Comparison of ENCODE assay signal across 19 cellular contexts in genomic region chr11:656426-656825, GRCh38. TPM values are rescaled to one million over a fixed set of nuclear protein-coding genes. Genes with fewer than 3 reads are reported as not detected.
DNase-seq lines count a peak whose midpoint lies in the region; ATAC-seq and TF ChIP-seq lines count a peak whose summit lies in the region.
"Had no signal": no experiment of that assay in that cellular context is flagged by ENCODE, and none has a peak within 500 bp of the region (broad histone marks: within the 10 kb centered on the region; RNA-seq: fewer than 3 reads in every experiment).

No MANE protein-coding gene starts in this region.

- no peak overlapping the region for H2AFZ ChIP-seq in neuronal stem cell (ENCODE audit: low read length)
- H2AFZ ChIP-seq: GM23248 had no signal

- no CpG with 5 or more reads among the region's 14 CpGs for WGBS in neuronal stem cell (ENCODE audit: extremely low coverage in 2 of 2, insufficient read length in 2 of 2, insufficient replicate concordance in 1 of 2), 2 donors

- no peaks in the 10 kb centered on the region for H3K27me3 ChIP-seq in neuronal stem cell (ENCODE audit: control insufficient read depth in 3 of 3, insufficient read depth in 3 of 3, low read depth in 1 of 3, low read length in 3 of 3)

- DNase-seq in HEK293T (ENCODE audit: extremely low spot score) = peak; percentile 3
- DNase-seq in RWPE1 (ENCODE audit: low spot score) = no peak
- no peak for DNase-seq in neuronal stem cell (ENCODE audit: low spot score)
- no peak for DNase-seq in CD1c-positive myeloid dendritic cell (ENCODE audit: extremely low spot score)
- DNase-seq in hepatic stellate cell (ENCODE audit: low spot score) = no peak
- DNase-seq: C1 segment of cervical spinal cord; Caco-2; CD4-positive, CD25-positive, alpha-beta regulatory T cell; CD8-positive, alpha-beta T cell; DMS153; DND-41; GM23248; H9; HFFc6 had no signal

- no peak for TF ChIP-seq CTCF in 22Rv1 (IDR thresholded peaks at IDR 0.05)
- no peak for TF ChIP-seq CTCF in RWPE1 (conservative IDR thresholded peaks at IDR 0.05; ENCODE audit: low read depth)

- peak overlapping the region; percentile 8 for H3K14ac ChIP-seq in neuronal stem cell (ENCODE audit: low read length)

- no peak overlapping the region for H3K4me3 ChIP-seq in neuronal stem cell (ENCODE audit: low read length in 2 of 2)
- H3K4me3 ChIP-seq: GM23248 had no signal

- no peak overlapping the region for H4K91ac ChIP-seq in neuronal stem cell (ENCODE audit: low read depth, low read length, poor library complexity)

- H3K4ac ChIP-seq in neuronal stem cell (ENCODE audit: low read length) = no peak overlapping the region

- H3K27ac ChIP-seq in 22Rv1 (0 out of 2 replicates have a peak overlapping the region, but pooled peaks have one; percentile 42), RWPE1 (peak overlapping the region; percentile 87; the same call in 1 of the 2 replicates), neuronal stem cell (replicated peaks; ENCODE audit: low read length) (no peak overlapping the region)
- H3K27ac ChIP-seq: GM23248 had no signal

- H2AK5ac ChIP-seq in neuronal stem cell (ENCODE audit: low read depth, low read length) = no peak overlapping the region

- no peak overlapping the region for H2BK5ac ChIP-seq in neuronal stem cell (ENCODE audit: low read length)

- no peaks in the 10 kb centered on the region for H3K4me1 ChIP-seq in neuronal stem cell (ENCODE audit: control insufficient read depth in 2 of 2, insufficient read depth in 1 of 2, low read depth in 1 of 2, low read length in 2 of 2)

- peaks cover 6% of the 10 kb centered on the region for H3K79me1 ChIP-seq in neuronal stem cell (ENCODE audit: low read depth, low read length)

- ATAC-seq in GM19328 (IDR thresholded peaks at IDR 0.05; ENCODE audit: unreplicated experiment) = no peak
- ATAC-seq: CD8-positive, alpha-beta T cell; HCT116 had no signal

- peaks cover 8 to 75% of the 10 kb centered on the region in 2 donors for H3K36me3 ChIP-seq in neuronal stem cell (replicated peaks in 1 of 2; ENCODE audit: control insufficient read depth in 2 of 2, insufficient read depth in 2 of 2, low read length in 2 of 2)

- H3K9ac ChIP-seq in neuronal stem cell (ENCODE audit: low read depth, low read length, poor library complexity) = no peak overlapping the region
- H3K9ac ChIP-seq: GM23248 had no signal

- H2BK12ac ChIP-seq in neuronal stem cell (ENCODE audit: low read length) = no peak overlapping the region

- no peak overlapping the region for H2BK15ac ChIP-seq in neuronal stem cell (ENCODE audit: low read length)

- H3K23ac ChIP-seq in neuronal stem cell (ENCODE audit: low read depth, low read length, poor library complexity) = no peak overlapping the region

- no peak overlapping the region for H3K4me2 ChIP-seq in neuronal stem cell (ENCODE audit: insufficient read depth, low read length, poor library complexity, severe bottlenecking)

- H4K8ac ChIP-seq in neuronal stem cell (ENCODE audit: low read depth, low read length) = no peak overlapping the region

- POLR2A ChIA-PET in HEK293T (lab: Yijun Ruan, JAX) (no interaction called here), RWPE1 (lab: Yijun Ruan, JAX; ENCODE audit: low non-redundant PET) (interaction anchor here (0.7 kb wide), 1 partner anchor 20 kb away, joined by 3 read pairs; no protein-coding TSS in a partner anchor)

- no peak overlapping the region for H2BK120ac ChIP-seq in neuronal stem cell (ENCODE audit: low read depth, low read length)

- CTCF ChIA-PET in HEK293T (lab: Yijun Ruan, JAX) (no interaction called here), RWPE1 (lab: Yijun Ruan, JAX) (no interaction called here)

- no peaks in the 10 kb centered on the region for H3K9me3 ChIP-seq in neuronal stem cell (replicated peaks in 1 of 2; ENCODE audit: control insufficient read depth in 2 of 2, insufficient read depth in 1 of 2, low read depth in 1 of 2, low read length in 2 of 2)
- H3K9me3 ChIP-seq: Caco-2 had no signal

- H3K18ac ChIP-seq in neuronal stem cell (ENCODE audit: low read length) = no peak overlapping the region

TF ChIP-seq in HEK293T, 16 proteins besides CTCF, POLR2A, EP300 and RAD21:
- no peak for TF ChIP-seq PKNOX1 (IDR thresholded peaks at IDR 0.05)
- TF ChIP-seq CTBP1 (IDR thresholded peaks at IDR 0.05; ENCODE audit: borderline replicate concordance) = no peak
- no peak for TF ChIP-seq NFRKB (IDR thresholded peaks at IDR 0.05)
- TF ChIP-seq TARDBP (IDR thresholded peaks at IDR 0.05) = no peak
- no peak for TF ChIP-seq HDGF (IDR thresholded peaks at IDR 0.05; ENCODE audit: borderline replicate concordance)
- no peak for TF ChIP-seq LEF1 (IDR thresholded peaks at IDR 0.05; ENCODE audit: borderline replicate concordance)
- no peak for TF ChIP-seq BHLHE40 (IDR thresholded peaks at IDR 0.05; ENCODE audit: borderline replicate concordance)
- TF ChIP-seq FOXA1 (IDR thresholded peaks at IDR 0.05) = no peak
- no peak for TF ChIP-seq SP1 (IDR thresholded peaks at IDR 0.05)
- no peak for TF ChIP-seq ZNF384 (IDR thresholded peaks at IDR 0.05)
- TF ChIP-seq FOXK2 (IDR thresholded peaks at IDR 0.05) = no peak
- no peak for TF ChIP-seq ELF4 (IDR thresholded peaks at IDR 0.05)
- no peak for TF ChIP-seq L3MBTL2 (conservative IDR thresholded peaks at IDR 0.05)
- TF ChIP-seq SUZ12 (IDR thresholded peaks at IDR 0.05) = no peak
- TF ChIP-seq ARNT (IDR thresholded peaks at IDR 0.05) = no peak
- TF ChIP-seq FOXM1 (IDR thresholded peaks at IDR 0.05; ENCODE audit: borderline replicate concordance) = no peak
TF ChIP-seq in HEK293T: peak in this region for 0.

RNA-seq across cellular contexts. Expression of gene DRD4, which starts 19.4 kb away (rescaled TPM):
- 15.1 TPM for polyA plus RNA-seq in neuronal stem cell (2013, experiment 1 of 2)
- 15.5 TPM for polyA plus RNA-seq in neuronal stem cell (2013, experiment 2 of 2)
- polyA plus RNA-seq: BJ; CD4-positive, CD25-positive, alpha-beta regulatory T cell; GM23248 had no signal

RNA-seq across cellular contexts. Expression of gene SCT, which starts 29.4 kb away (rescaled TPM):
- polyA plus RNA-seq in neuronal stem cell (2013, experiment 1 of 2) = not detected
- not detected for polyA plus RNA-seq in neuronal stem cell (2013, experiment 2 of 2)
- polyA plus RNA-seq: BJ; CD4-positive, CD25-positive, alpha-beta regulatory T cell; GM23248 had no signal

RNA-seq across cellular contexts. Expression of gene CDHR5, which starts 31.7 kb away (rescaled TPM):
- polyA plus RNA-seq in neuronal stem cell (2013, experiment 1 of 2) = not detected
- not detected for polyA plus RNA-seq in neuronal stem cell (2013, experiment 2 of 2)
- polyA plus RNA-seq: BJ; CD4-positive, CD25-positive, alpha-beta regulatory T cell; GM23248; H1 had no signal

RNA-seq across cellular contexts. Expression of gene DEAF1, which starts 38.6 kb away (rescaled TPM):
- polyA plus RNA-seq in neuronal stem cell (2013, experiment 1 of 2) = 37.2 TPM
- polyA plus RNA-seq in neuronal stem cell (2013, experiment 2 of 2) = 37.3 TPM

RNA-seq across cellular contexts. Expression of gene TMEM80, which starts 39.2 kb away (rescaled TPM):
- 20.9 TPM for polyA plus RNA-seq in neuronal stem cell (2013, experiment 1 of 2)
- polyA plus RNA-seq in neuronal stem cell (2013, experiment 2 of 2) = 21.7 TPM
